Comparison of ENCODE assay signal across 1 cellular context in genomic region chr20:63738687-63739128, GRCh38.
TF ChIP-seq lines count a peak whose summit lies in the region.

No MANE protein-coding gene starts in this region.

TF ChIP-seq in GM12878, 131 proteins besides CTCF, POLR2A, EP300 and RAD21:
- TF ChIP-seq USF1 (IDR thresholded peaks at IDR 0.05; ENCODE audit: borderline replicate concordance, extremely low read length, insufficient read depth, low read depth, low read length) (no peak), BHLHE40 (IDR thresholded peaks at IDR 0.05; ENCODE audit: borderline replicate concordance in 1 of 2, low read depth in 2 of 2, low read length in 1 of 2) (peak in 1 of 2 experiments; percentile 67; a peak in 1 of 4 replicates), LARP7 (IDR thresholded peaks at IDR 0.05) (no peak), ZBTB33 (IDR thresholded peaks at IDR 0.05) (no peak), SMAD5 (IDR thresholded peaks at IDR 0.05; ENCODE audit: low read depth) (no peak)
